In the genomic region with DNA sequence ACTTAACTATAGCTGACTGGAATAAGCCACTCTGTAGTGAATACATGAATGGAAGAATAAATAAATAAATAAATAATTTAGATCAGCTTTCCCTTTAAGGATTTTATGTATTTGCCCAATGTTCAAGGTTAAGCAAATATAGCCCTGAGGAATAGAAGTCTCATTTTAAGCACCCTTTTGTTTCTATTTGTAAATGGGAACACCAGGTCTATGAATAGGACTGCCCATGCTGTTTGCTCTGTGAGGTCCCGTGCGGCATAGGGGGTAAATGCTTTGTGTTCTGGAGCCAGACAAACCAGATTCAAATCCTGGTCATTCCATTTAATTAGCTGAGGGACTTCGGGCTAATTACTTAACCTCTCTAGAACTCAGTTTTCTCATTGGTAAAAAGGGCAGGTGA, we compare ENCODE assay signal across 10 cellular contexts. TPM values are rescaled to one million over a fixed set of nuclear protein-coding genes. Genes with fewer than 3 reads are reported as not detected.
"Had no signal": no experiment of that assay in that cellular context is flagged by ENCODE, and none has a peak within 500 bp of the region (broad histone marks: within the 10 kb centered on the region; RNA-seq: fewer than 3 reads in every experiment).

No MANE protein-coding gene starts in this region.

- H2AFZ ChIP-seq: GM23248 had no signal

- H3K36me3 ChIP-seq: HAP-1 had no signal

- H3K9me3 ChIP-seq: HAP-1 had no signal

- H3K4me1 ChIP-seq: HAP-1 had no signal

- H3K4me3 ChIP-seq: GM23248, HAP-1 had no signal

- DNase-seq: GM23248, GOT3, H7, HFFc6, IMR-90 had no signal

- ATAC-seq: HCT116 had no signal

- H3K9ac ChIP-seq: GM23248 had no signal

- H3K27ac ChIP-seq: GM23248, HL-60 had no signal

RNA-seq across cellular contexts. Expression of gene CBY2, which starts 29.3 kb away (rescaled TPM):
- total RNA-seq: GM23248, H4, HFFc6, HT1080, IMR-90 had no signal
- polyA plus RNA-seq: GM23248, IMR-90 had no signal
